17 cellular contexts compared by ENCODE assay signal in genomic region chr1:3585940-3586568, GRCh38.
"Had no signal": no experiment of that assay in that cellular context is flagged by ENCODE, and none has a peak within 500 bp of the region (broad histone marks: within the 10 kb centered on the region; RNA-seq: fewer than 3 reads in every experiment).

No MANE protein-coding gene starts in this region.

- DNase-seq: cortex of kidney; dorsolateral prefrontal cortex; effector CD8-positive, alpha-beta T cell; gastrocnemius medialis; heart right ventricle; hypothalamus; islet precursor cell; mammary epithelial cell; mucosa of descending colon; naive thymus-derived CD8-positive, alpha-beta T cell; small intestine; stimulated activated CD4-positive, alpha-beta T cell treated with anti-CD3 and anti-CD28 coated beads, Interleukin-12 subunit alpha, Interleukin-12 subunit beta, amount 100 ng/mL, for 4 hours; stimulated activated naive CD4-positive, alpha-beta T cell treated with Interleukin-2 at 50 U/mL for 16 hours had no signal

- FAIRE-seq: small intestine had no signal

- ATAC-seq: esophagus mucosa; gastrocnemius medialis; heart right ventricle; left lobe of liver; mucosa of descending colon; naive thymus-derived CD8-positive, alpha-beta T cell had no signal

- H3K36me3 ChIP-seq: gastrocnemius medialis, heart right ventricle, right atrium auricular region, vagina had no signal

- H3K4me3 ChIP-seq: dorsolateral prefrontal cortex, gastrocnemius medialis, heart right ventricle, mucosa of descending colon, right atrium auricular region, vagina had no signal

- H3K27me3 ChIP-seq: dorsolateral prefrontal cortex, right atrium auricular region, vagina had no signal

- H3K27ac ChIP-seq: gastrocnemius medialis, heart right ventricle, right atrium auricular region, vagina had no signal

- H3K4me1 ChIP-seq: gastrocnemius medialis, vagina had no signal

- H3K9me3 ChIP-seq: gastrocnemius medialis, heart right ventricle, mucosa of descending colon, right atrium auricular region, vagina had no signal
